7 cellular contexts compared by ENCODE assay signal in genomic region chr3:184582583-184582982, GRCh38. TPM values are rescaled to one million over a fixed set of nuclear protein-coding genes. Genes with fewer than 3 reads are reported as not detected.
A peak's percentile ranks its signal among the peaks of the same experiment; 100 is the strongest.
DNase-seq lines count a peak whose midpoint lies in the region; ATAC-seq and TF ChIP-seq lines count a peak whose summit lies in the region.

No MANE protein-coding gene starts in this region.

- peak overlapping the region; percentile 67 for H3K4me3 Mint-ChIP-seq in chondrocyte (ENCODE audit: unreplicated experiment)

- peaks cover 2 to 23% of the 10 kb centered on the region in 2 donors for H3K36me3 ChIP-seq in stomach smooth muscle (ENCODE audit: control insufficient read depth in 2 of 2, insufficient read depth in 2 of 2, low read length in 2 of 2)

- no peaks in the 10 kb centered on the region for H3K27me3 Mint-ChIP-seq in chondrocyte (ENCODE audit: low read depth)

- peaks cover 18% of the 10 kb centered on the region for H3K36me3 Mint-ChIP-seq in chondrocyte (ENCODE audit: low read depth)

- ATAC-seq in GM19324 (IDR thresholded peaks at IDR 0.05; ENCODE audit: low FRiP score, unreplicated experiment) (no peak), HG03196 (IDR thresholded peaks at IDR 0.05; ENCODE audit: unreplicated experiment) (no peak)

- no peaks in the 10 kb centered on the region for H3K9me3 ChIP-seq in stomach smooth muscle (ENCODE audit: control insufficient read depth in 2 of 2, low read length in 2 of 2)

- H3K27ac ChIP-seq in stomach smooth muscle (ENCODE audit: low read length) = peak overlapping the region; percentile 76

- no peaks in the 10 kb centered on the region for H3K9me3 Mint-ChIP-seq in chondrocyte (ENCODE audit: low read depth)

- no peak for TF ChIP-seq CTCF in chondrocyte (IDR thresholded peaks at IDR 0.05)

- peaks cover 35% of the 10 kb centered on the region for H3K4me1 Mint-ChIP-seq in chondrocyte (ENCODE audit: low read depth)

- DNase-seq in NCI-H2227 treated with DMSO at 0.1 percent for 48 hours (lab: John Stamatoyannopoulos, UW) = peak; percentile 54
- DNase-seq in chondrocyte (ENCODE audit: low spot score) = no peak
- peak; percentile 76 for DNase-seq in kidney tubule cell (ENCODE audit: low spot score)
- no peak for DNase-seq in NCI-H1105 treated with DMSO at 0.1 percent for 48 hours (lab: John Stamatoyannopoulos, UW)

- H3K27me3 ChIP-seq in stomach smooth muscle (ENCODE audit: control insufficient read depth in 1 of 2, insufficient read depth in 2 of 2, low read length in 2 of 2) = no peaks in the 10 kb centered on the region

- H3K9ac ChIP-seq in stomach smooth muscle (ENCODE audit: low read length in 2 of 2) = peak overlapping the region; percentile 80 to 92

- peaks cover 27% of the 10 kb centered on the region for H3K4me1 ChIP-seq in stomach smooth muscle (ENCODE audit: control insufficient read depth, insufficient read depth, low read length)

- H3K27ac Mint-ChIP-seq in chondrocyte (ENCODE audit: unreplicated experiment) = peak overlapping the region; percentile 90

- H3K4me3 ChIP-seq in stomach smooth muscle (ENCODE audit: low read length in 2 of 2) = peak overlapping the region; percentile 85 to 90

RNA-seq across cellular contexts. Expression of gene EPHB3, which starts 21.0 kb away (rescaled TPM):
- total RNA-seq in chondrocyte = 7.2 to 11.6 TPM (median 7.5 TPM) in 3 replicates

Comparison
In these comparisons a context has a peak if more than half of its experiments do, and no peak if none do; other contexts are left out.
1. DNase-seq: peak in NCI-H2227 treated with DMSO at 0.1 percent for 48 hours (single experiment) and kidney tubule cell (single experiment); none in chondrocyte (single experiment) and NCI-H1105 treated with DMSO at 0.1 percent for 48 hours (single experiment).